ENCODE assay signal across 20 cellular contexts in genomic region chr1:204091787-204092312, GRCh38. TPM values are rescaled to one million over a fixed set of nuclear protein-coding genes. Genes with fewer than 3 reads are reported as not detected.
"Had no signal": no experiment of that assay in that cellular context is flagged by ENCODE, and none has a peak within 500 bp of the region (broad histone marks: within the 10 kb centered on the region; RNA-seq: fewer than 3 reads in every experiment).

No MANE protein-coding gene starts in this region.

- H3K4me3 Mint-ChIP-seq: activated B cell treated with CpG ODN at 0.5 μM for 24 hours; activated CD4-positive, alpha-beta T cell treated with anti-CD3 and anti-CD28 coated beads, Interleukin-2, amount 10 ng/mL, durations not matched to agents 24 days and 14 days; activated CD8-positive, alpha-beta T cell treated with anti-CD3 and anti-CD28 coated beads, Interleukin-2, amount 10 ng/mL, durations not matched to agents 7 days and 5 days; activated naive CD8-positive, alpha-beta T cell; activated T-cell treated with anti-CD3 and anti-CD28 coated beads, Interleukin-2, amount 50 U/mL, for 72 hours; dendritic cell treated with granulocyte-macrophage colony-stimulating factor and Interleukin-4, amounts not matched to agents 40 ng/mL and 50 ng/mL, for 4 days; memory B cell; naive thymus-derived CD4-positive, alpha-beta T cell; stimulated activated naive CD8-positive, alpha-beta T cell treated with anti-CD3 and anti-CD28 coated beads, Interleukin-15, amount 100 ng/mL, for 72 hours had no signal

- H3K27ac Mint-ChIP-seq: activated B cell treated with CpG ODN at 0.5 μM for 24 hours; activated CD4-positive, alpha-beta T cell treated with anti-CD3 and anti-CD28 coated beads, Interleukin-2, amount 10 ng/mL, durations not matched to agents 24 days and 14 days; activated CD8-positive, alpha-beta T cell treated with anti-CD3 and anti-CD28 coated beads, Interleukin-2, amount 10 ng/mL, durations not matched to agents 7 days and 5 days; activated naive CD8-positive, alpha-beta T cell; activated T-cell treated with anti-CD3 and anti-CD28 coated beads, Interleukin-2, amount 50 U/mL, for 72 hours; dendritic cell treated with granulocyte-macrophage colony-stimulating factor and Interleukin-4, amounts not matched to agents 40 ng/mL and 50 ng/mL, for 4 days; memory B cell; stimulated activated naive CD8-positive, alpha-beta T cell treated with anti-CD3 and anti-CD28 coated beads, Interleukin-15, amount 100 ng/mL, for 72 hours had no signal

- H3K4me3 ChIP-seq: mucosa of descending colon, smooth muscle cell had no signal

- H3K36me3 Mint-ChIP-seq: activated naive CD8-positive, alpha-beta T cell; memory B cell; naive thymus-derived CD4-positive, alpha-beta T cell had no signal

- ATAC-seq: activated CD8-positive, alpha-beta T cell treated with anti-CD3 and anti-CD28 coated beads, Interleukin-2, amount 10 ng/mL, durations not matched to agents 7 days and 5 days; activated T-cell treated with anti-CD3 and anti-CD28 coated beads, Interleukin-2, amount 50 U/mL, for 72 hours; left lobe of liver; mucosa of descending colon; naive thymus-derived CD4-positive, alpha-beta T cell; right cardiac atrium; stimulated activated naive CD8-positive, alpha-beta T cell treated with anti-CD3 and anti-CD28 coated beads, Interleukin-15, amount 100 ng/mL, for 72 hours had no signal

- H3K27me3 Mint-ChIP-seq: activated naive CD8-positive, alpha-beta T cell; stimulated activated naive CD8-positive, alpha-beta T cell treated with anti-CD3 and anti-CD28 coated beads, Interleukin-15, amount 100 ng/mL, for 72 hours had no signal

- H3K9me3 Mint-ChIP-seq: activated B cell treated with CpG ODN at 0.5 μM for 24 hours; activated CD4-positive, alpha-beta T cell treated with anti-CD3 and anti-CD28 coated beads, Interleukin-2, amount 10 ng/mL, durations not matched to agents 24 days and 14 days; activated T-cell treated with anti-CD3 and anti-CD28 coated beads, Interleukin-2, amount 50 U/mL, for 72 hours; dendritic cell treated with granulocyte-macrophage colony-stimulating factor and Interleukin-4, amounts not matched to agents 40 ng/mL and 50 ng/mL, for 4 days; memory B cell; naive thymus-derived CD4-positive, alpha-beta T cell; stimulated activated naive CD8-positive, alpha-beta T cell treated with anti-CD3 and anti-CD28 coated beads, Interleukin-15, amount 100 ng/mL, for 72 hours had no signal

- H3K4me1 Mint-ChIP-seq: activated B cell treated with CpG ODN at 0.5 μM for 24 hours; activated CD4-positive, alpha-beta T cell treated with anti-CD3 and anti-CD28 coated beads, Interleukin-2, amount 10 ng/mL, durations not matched to agents 24 days and 14 days; memory B cell; stimulated activated naive CD8-positive, alpha-beta T cell treated with anti-CD3 and anti-CD28 coated beads, Interleukin-15, amount 100 ng/mL, for 72 hours had no signal

- DNase-seq: activated B cell treated with CpG ODN at 0.5 μM for 24 hours; activated CD4-positive, alpha-beta T cell treated with anti-CD3 and anti-CD28 coated beads, Interleukin-2, amount 10 ng/mL, durations not matched to agents 24 days and 14 days; activated CD8-positive, alpha-beta memory T cell treated with anti-CD3 and anti-CD28 coated beads, Interleukin-2, amount 50 U/mL, for 4 hours; activated CD8-positive, alpha-beta T cell treated with anti-CD3 and anti-CD28 coated beads, Interleukin-2, amount 10 ng/mL, durations not matched to agents 7 days and 5 days; activated gamma-delta T cell treated with Interleukin-2 at 50 U/mL for 16 hours; activated T-cell treated with anti-CD3 and anti-CD28 coated beads, Interleukin-2, amount 50 U/mL, for 72 hours; islet precursor cell; mucosa of descending colon; naive thymus-derived CD4-positive, alpha-beta T cell; occipital lobe; stimulated activated CD4-positive, alpha-beta T cell treated with anti-CD3 and anti-CD28 coated beads, Interleukin-4, amount 100 ng/mL, for 4 hours; stimulated activated CD8-positive, alpha-beta memory T cell treated with anti-CD3 and anti-CD28 coated beads, Interleukin-4, amount 100 ng/mL, for 48 hours; stimulated activated naive CD8-positive, alpha-beta T cell treated with anti-CD3 and anti-CD28 coated beads, Interleukin-15, amount 100 ng/mL, for 72 hours; T-helper 2 cell had no signal

- H3K9me3 ChIP-seq: mucosa of descending colon had no signal

RNA-seq across cellular contexts. Expression of gene SOX13, which starts 18.9 kb away (rescaled TPM):
- total RNA-seq: activated B cell treated with CpG ODN at 0.5 μM for 24 hours; activated CD4-positive, alpha-beta T cell treated with anti-CD3 and anti-CD28 coated beads, Interleukin-2, amount 10 ng/mL, durations not matched to agents 24 days and 14 days had no signal
- polyA plus RNA-seq: naive thymus-derived CD4-positive, alpha-beta T cell had no signal

RNA-seq across cellular contexts. Expression of gene ETNK2, which starts 60.0 kb away (rescaled TPM):
- total RNA-seq: activated CD4-positive, alpha-beta T cell treated with anti-CD3 and anti-CD28 coated beads, Interleukin-2, amount 10 ng/mL, durations not matched to agents 24 days and 14 days had no signal
